16 cellular contexts compared by ENCODE assay signal in genomic region chr7:108147031-108147563, GRCh38. TPM values are rescaled to one million over a fixed set of nuclear protein-coding genes. Genes with fewer than 3 reads are reported as not detected.
DNase-seq lines count a peak whose midpoint lies in the region; ATAC-seq, FAIRE-seq and TF ChIP-seq lines count a peak whose summit lies in the region.
"Had no signal": no experiment of that assay in that cellular context is flagged by ENCODE, and none has a peak within 500 bp of the region (broad histone marks: within the 10 kb centered on the region; RNA-seq: fewer than 3 reads in every experiment).

No MANE protein-coding gene starts in this region.

- peak; percentile 7 to 28 for ATAC-seq in lower lobe of right lung
- ATAC-seq in HG02678 (IDR thresholded peaks at IDR 0.05; ENCODE audit: unreplicated experiment) = no peak

- DNase-seq in G401 (ENCODE audit: low spot score) (peak; percentile 35), NCI-H187 treated with DMSO at 0.1 percent for 48 hours (lab: John Stamatoyannopoulos, UW) (peak; percentile 97), NCI-H69 (lab: John Stamatoyannopoulos, UW) (peak; percentile 97), lower lobe of right lung (no peak), H7 (no peak), RCC 7860 (ENCODE audit: low spot score) (no peak)
- DNase-seq: activated naive CD4-positive, alpha-beta T cell treated with anti-CD3 and anti-CD28 coated beads, Interleukin-2, amount 50 U/mL, for 16 hours; dermis blood vessel endothelial cell; GM23248; stimulated activated CD4-positive, alpha-beta T cell treated with anti-CD3 and anti-CD28 coated beads, Interleukin-1b, Interleukin-23, amount 100 ng/mL, for 48 hours; T-helper 2 cell had no signal

- in situ Hi-C loops in G401 (cut with HindIII; ENCODE audit: low sequenced_read_pairs) = no loop called here

- H3K36me3 ChIP-seq in lower lobe of right lung = no peaks in the 10 kb centered on the region
- H3K36me3 ChIP-seq in H7 (replicated peaks; ENCODE audit: control insufficient read depth, insufficient read depth, low read length) = no peaks in the 10 kb centered on the region
- H3K36me3 ChIP-seq: BLaER1, neutrophil, suprapubic skin had no signal

- H3K27me3 ChIP-seq in lower lobe of right lung (ENCODE audit: low read depth) (no peaks in the 10 kb centered on the region), H7 (ENCODE audit: control insufficient read depth, insufficient read depth, low read length) (no peaks in the 10 kb centered on the region)
- H3K27me3 ChIP-seq: BLaER1, suprapubic skin had no signal

- H3K4me3 ChIP-seq in lower lobe of right lung (no peak overlapping the region), H7 (ENCODE audit: insufficient read depth, low read depth, low read length) (no peak overlapping the region)
- H3K4me3 ChIP-seq: BLaER1, GM23248, suprapubic skin had no signal

- no peak for FAIRE-seq in RCC 7860 (lab: Jason Lieb, UNC)

- intact Hi-C loops in lower lobe of right lung (cut with DNase I) = no loop called here

- no peaks in the 10 kb centered on the region for H3K9me3 ChIP-seq in lower lobe of right lung
- H3K9me3 ChIP-seq: BLaER1, neutrophil, suprapubic skin had no signal

- TF ChIP-seq CTCF in lower lobe of right lung (IDR thresholded peaks at IDR 0.05) = no peak

- H3K4me1 ChIP-seq in lower lobe of right lung = peaks cover 8% of the 10 kb centered on the region

- no peak overlapping the region for H3K27ac ChIP-seq in lower lobe of right lung
- H3K27ac ChIP-seq: BLaER1, GM23248, neutrophil, suprapubic skin had no signal

RNA-seq across cellular contexts. Expression of gene LAMB4, which starts 16.9 kb away (rescaled TPM):
- not detected in 2 replicates for total RNA-seq in G401 (2014; rRNA removed; shearing (Covaris generic))
- not detected for total RNA-seq in lower lobe of right lung
- not detected in 2 replicates for total RNA-seq in H7 (2014; rRNA removed; shearing (Covaris generic))
- total RNA-seq: Daoy, GM23248 had no signal

Comparison
In these comparisons a context has a peak if more than half of its experiments do, and no peak if none do; other contexts are left out.
1. DNase-seq: peak in G401 (single experiment), NCI-H187 treated with DMSO at 0.1 percent for 48 hours (single experiment) and NCI-H69 (single experiment); none in lower lobe of right lung (single experiment), H7 (single experiment) and RCC 7860 (single experiment).